In genomic region chr15:88738796-88739195, GRCh38 we compare ENCODE assay signal across 1 cellular context.
TF ChIP-seq lines count a peak whose summit lies in the region.

No MANE protein-coding gene starts in this region.

TF ChIP-seq in SK-N-SH, 30 proteins besides CTCF, POLR2A, EP300 and RAD21 (continued from another document):
- TF ChIP-seq, protein P1, sequence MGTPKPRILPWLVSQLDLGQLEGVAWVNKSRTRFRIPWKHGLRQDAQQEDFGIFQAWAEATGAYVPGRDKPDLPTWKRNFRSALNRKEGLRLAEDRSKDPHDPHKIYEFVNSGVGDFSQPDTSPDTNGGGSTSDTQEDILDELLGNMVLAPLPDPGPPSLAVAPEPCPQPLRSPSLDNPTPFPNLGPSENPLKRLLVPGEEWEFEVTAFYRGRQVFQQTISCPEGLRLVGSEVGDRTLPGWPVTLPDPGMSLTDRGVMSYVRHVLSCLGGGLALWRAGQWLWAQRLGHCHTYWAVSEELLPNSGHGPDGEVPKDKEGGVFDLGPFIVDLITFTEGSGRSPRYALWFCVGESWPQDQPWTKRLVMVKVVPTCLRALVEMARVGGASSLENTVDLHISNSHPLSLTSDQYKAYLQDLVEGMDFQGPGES (IDR thresholded peaks at IDR 0.05; ENCODE audit: low read depth, low read length): no peak
- no peak for TF ChIP-seq NFIC (IDR thresholded peaks at IDR 0.05; ENCODE audit: borderline replicate concordance)
